9 cellular contexts compared by ENCODE assay signal in genomic region chr1:158179301-158180041, GRCh38.
DNase-seq lines count a peak whose midpoint lies in the region; ATAC-seq and TF ChIP-seq lines count a peak whose summit lies in the region.
"Had no signal": no experiment of that assay in that cellular context is flagged by ENCODE, and none has a peak within 500 bp of the region (broad histone marks: within the 10 kb centered on the region; RNA-seq: fewer than 3 reads in every experiment).

No MANE protein-coding gene starts in this region.

- no peak overlapping the region for H3K27ac Mint-ChIP-seq in activated naive CD4-positive, alpha-beta T cell treated with anti-CD3 and anti-CD28 coated beads, Interleukin-2, amount 10 ng/mL, durations not matched to agents 7 days and 5 days

- ATAC-seq in GM21381 (IDR thresholded peaks at IDR 0.05; ENCODE audit: unreplicated experiment) = peak; percentile 94
- peak; percentile 92 for ATAC-seq in HG03442 (IDR thresholded peaks at IDR 0.05; ENCODE audit: unreplicated experiment)
- ATAC-seq: left colon had no signal

- peaks cover 6 to 10% of the 10 kb centered on the region in 2 donors for H3K36me3 ChIP-seq in duodenal mucosa (ENCODE audit: control insufficient read depth in 1 of 2, insufficient read depth in 2 of 2, low read length in 2 of 2)

- CTCF ChIA-PET in activated naive CD4-positive, alpha-beta T cell treated with anti-CD3 and anti-CD28 coated beads, Interleukin-2, amount 10 ng/mL, durations not matched to agents 7 days and 5 days (lab: Charles Lee) = interaction anchor here (1.1 kb wide), 1 partner anchor 24 kb away, joined by 3 read pairs; no protein-coding TSS in a partner anchor

- H3K4me1 ChIP-seq in duodenal mucosa (ENCODE audit: control insufficient read depth in 1 of 2, insufficient read depth in 2 of 2, low read length in 2 of 2) = peaks cover 18 to 32% of the 10 kb centered on the region in 2 donors

- no peak for DNase-seq in NCI-H146 (lab: John Stamatoyannopoulos, UW)
- no peak for DNase-seq in activated naive CD4-positive, alpha-beta T cell (lab: John Stamatoyannopoulos, UW)
- no peak for DNase-seq in activated CD8-positive, alpha-beta memory T cell treated with anti-CD3 and anti-CD28 coated beads, Interleukin-2, amount 50 U/mL, for 48 hours
- DNase-seq in activated naive CD4-positive, alpha-beta T cell treated with anti-CD3 and anti-CD28 coated beads, Interleukin-2, amount 10 ng/mL, durations not matched to agents 7 days and 5 days = no peak
- DNase-seq: left colon had no signal

- H3K9me3 ChIP-seq in duodenal mucosa (ENCODE audit: control insufficient read depth in 1 of 2, low read length in 2 of 2) = no peaks in the 10 kb centered on the region

- H3K27me3 ChIP-seq in duodenal mucosa (ENCODE audit: control insufficient read depth in 1 of 2, insufficient read depth in 2 of 2, low read length in 2 of 2) = no peaks in the 10 kb centered on the region

- no peak overlapping the region for H3K9ac ChIP-seq in duodenal mucosa (ENCODE audit: low read depth in 1 of 2, low read length in 2 of 2)

- H3K4me3 ChIP-seq in duodenal mucosa (ENCODE audit: low read depth in 1 of 2, low read length in 2 of 2) = peak overlapping the region; percentile 1 to 83

- peaks cover 8% of the 10 kb centered on the region for H3K4me1 Mint-ChIP-seq in activated naive CD4-positive, alpha-beta T cell treated with anti-CD3 and anti-CD28 coated beads, Interleukin-2, amount 10 ng/mL, durations not matched to agents 7 days and 5 days

- no peaks in the 10 kb centered on the region for H3K9me3 Mint-ChIP-seq in activated naive CD4-positive, alpha-beta T cell treated with anti-CD3 and anti-CD28 coated beads, Interleukin-2, amount 10 ng/mL, durations not matched to agents 7 days and 5 days

- H3K4me3 Mint-ChIP-seq in activated naive CD4-positive, alpha-beta T cell treated with anti-CD3 and anti-CD28 coated beads, Interleukin-2, amount 10 ng/mL, durations not matched to agents 7 days and 5 days = no peak overlapping the region

- H3K36me3 Mint-ChIP-seq in activated naive CD4-positive, alpha-beta T cell treated with anti-CD3 and anti-CD28 coated beads, Interleukin-2, amount 10 ng/mL, durations not matched to agents 7 days and 5 days = no peaks in the 10 kb centered on the region

- peak; percentile 11 for TF ChIP-seq CTCF in GM12873 (IDR thresholded peaks at IDR 0.05; ENCODE audit: insufficient read depth, low read depth, low read length, missing control alignments)

- peaks cover 78% of the 10 kb centered on the region for H3K27me3 Mint-ChIP-seq in activated naive CD4-positive, alpha-beta T cell treated with anti-CD3 and anti-CD28 coated beads, Interleukin-2, amount 10 ng/mL, durations not matched to agents 7 days and 5 days

- no peak overlapping the region for H3K27ac ChIP-seq in duodenal mucosa (ENCODE audit: low read depth, low read length)
